In genomic region chr11:6612008-6612815, GRCh38 we compare ENCODE assay signal across 8 cellular contexts. TPM values are rescaled to one million over a fixed set of nuclear protein-coding genes. Genes with fewer than 3 reads are reported as not detected.
DNase-seq lines count a peak whose midpoint lies in the region; ATAC-seq, FAIRE-seq and TF ChIP-seq lines count a peak whose summit lies in the region.

Gene TAF10 (minus strand): TSS chr11:6612216. CDS start chr11:6612189, 27 bp downstream.

- ATAC-seq in GM18505 (IDR thresholded peaks at IDR 0.05; ENCODE audit: unreplicated experiment), result peak; percentile 86
- ATAC-seq in HG02970 (IDR thresholded peaks at IDR 0.05; ENCODE audit: low FRiP score, unreplicated experiment), result peak; percentile 86
- peak; percentile 94 for ATAC-seq in left ventricle myocardium superior

- peak; percentile 95 for FAIRE-seq in urothelium cell line (lab: Jason Lieb, UNC)

- DNase-seq in NCI-H1930 (lab: John Stamatoyannopoulos, UW) (peak; percentile 87 to 95), anterior cingulate cortex (lab: John Stamatoyannopoulos, UW) (peak; percentile 53 to 97 (median 92)), left ventricle myocardium superior (peak; percentile 99), pulmonary artery endothelial cell (ENCODE audit: low read depth, low spot score) (peak; percentile 85), urothelium cell line (ENCODE audit: low spot score) (peak; percentile 95)

- TF ChIP-seq POLR2A in GM18505 (IDR thresholded peaks at IDR 0.05; ENCODE audit: borderline replicate concordance, extremely low read depth, insufficient read depth, insufficient read length), result peak; percentile 97

- intact Hi-C loops in T-helper 2 cell treated with Interferon-gamma antibody and Interleukin-4, amounts not matched to agents 100 ng/mL and 5 ng/mL, for 36 hours (cut with micrococcal nuclease), result loop anchor here (1.0 to 5.0 kb wide), 5 partner anchors 9 to 378 kb away; partner anchors contain the start of genes FHIP1B, ILK, MRPL17 and RRP8
- intact Hi-C loops in left ventricle myocardium superior (cut with micrococcal nuclease), result loop anchor here (2.0 kb wide), 1 partner anchor 71 kb away; the partner anchor contains the start of gene MRPL17

RNA-seq across cellular contexts. Expression of gene TAF10, which starts in this region (rescaled TPM):
- total RNA-seq in T-helper 2 cell treated with Interferon-gamma antibody and Interleukin-4, amounts not matched to agents 100 ng/mL and 5 ng/mL, for 36 hours, result 123 and 133 TPM in 2 replicates
- total RNA-seq in left ventricle myocardium superior (89.4 TPM), pulmonary artery endothelial cell (36.2 and 45.7 TPM in 2 replicates)

Comparison
In these comparisons a context has a peak if more than half of its experiments do, and no peak if none do; other contexts are left out.
1. Peak in every context shown above with its lines: DNase-seq and ATAC-seq.